24 cellular contexts compared by ENCODE assay signal in the genomic region with DNA sequence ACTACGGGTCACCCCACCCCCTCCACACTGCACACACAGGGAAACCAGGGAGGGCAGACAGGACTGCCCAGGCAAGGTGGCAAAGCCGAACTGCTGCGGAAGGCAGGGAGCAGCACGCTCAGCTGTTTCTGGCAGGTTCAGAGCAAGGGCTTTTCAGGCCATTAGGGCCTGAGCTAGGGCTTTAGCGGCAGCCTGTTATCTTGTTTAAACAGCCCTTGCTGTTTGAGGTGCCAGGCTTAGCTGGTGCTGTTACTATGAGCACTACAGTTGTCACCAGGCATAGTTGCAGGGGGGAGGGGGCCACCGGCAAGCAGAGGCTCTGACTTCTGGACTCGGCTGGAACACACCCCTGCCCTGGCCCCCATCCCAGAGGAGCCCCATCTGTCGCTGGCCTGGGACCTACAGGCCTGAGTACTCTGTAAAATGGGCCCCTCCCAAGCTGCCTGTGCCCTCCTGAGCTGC. TPM values are rescaled to one million over a fixed set of nuclear protein-coding genes. Genes with fewer than 3 reads are reported as not detected.
DNase-seq lines count a peak whose midpoint lies in the region; ATAC-seq, FAIRE-seq and TF ChIP-seq lines count a peak whose summit lies in the region.
"Had no signal": no experiment of that assay in that cellular context is flagged by ENCODE, and none has a peak within 500 bp of the region (broad histone marks: within the 10 kb centered on the region; RNA-seq: fewer than 3 reads in every experiment).

No MANE protein-coding gene starts in this region.

- H3K27me3 ChIP-seq in dorsolateral prefrontal cortex = no peaks in the 10 kb centered on the region
- H3K27me3 ChIP-seq in small intestine (ENCODE audit: control insufficient read depth in 2 of 2, insufficient read depth in 2 of 2, low read length in 2 of 2) = no peaks in the 10 kb centered on the region
- H3K27me3 ChIP-seq: cardiac muscle cell had no signal

- CTCF ChIA-PET in RWPE1 (lab: Yijun Ruan, JAX) = no interaction called here

- peak in 2 of 3 experiments; percentile 22 to 46 for DNase-seq in NCI-H1417 (lab: John Stamatoyannopoulos, UW)
- no peak for DNase-seq in NCI-H1417 treated with DMSO at 0.1 percent for 48 hours (lab: John Stamatoyannopoulos, UW)
- peak; percentile 12 for DNase-seq in NCI-H2171 (lab: John Stamatoyannopoulos, UW)
- no peak for DNase-seq in dorsolateral prefrontal cortex
- peak; percentile 15 for DNase-seq in small intestine
- DNase-seq in sciatic nerve (ENCODE audit: low spot score) = no peak
- no peak for DNase-seq in RWPE1 (ENCODE audit: low spot score)
- DNase-seq: 8988T; activated CD8-positive, alpha-beta T cell treated with anti-CD3 and anti-CD28 coated beads, Interleukin-2, amount 10 ng/mL, durations not matched to agents 7 days and 5 days; activated naive CD8-positive, alpha-beta T cell treated with anti-CD3 and anti-CD28 coated beads for 36 hours; activated T-cell treated with anti-CD3 and anti-CD28 coated beads, Interleukin-2, amount 50 U/mL, for 72 hours; effector memory CD4-positive, alpha-beta T cell; NCI-H1436 treated with DMSO at 0.1 percent for 48 hours; NCI-H526 treated with DMSO at 0.1 percent for 48 hours; SW 1271; trophoblast cell had no signal

- H3K4me1 ChIP-seq in small intestine (ENCODE audit: control insufficient read depth in 2 of 2, insufficient read depth in 1 of 2, low read depth in 1 of 2, low read length in 1 of 2) = no peaks in the 10 kb centered on the region

- H3K4me3 ChIP-seq in dorsolateral prefrontal cortex (no peak overlapping the region), small intestine (ENCODE audit: low read depth in 1 of 2, low read length in 2 of 2) (no peak overlapping the region)
- H3K4me3 ChIP-seq: cardiac muscle cell had no signal

- POLR2A ChIA-PET in RWPE1 (lab: Yijun Ruan, JAX; ENCODE audit: low non-redundant PET) = no interaction called here

- no peaks in the 10 kb centered on the region for H3K9me3 ChIP-seq in small intestine (ENCODE audit: control insufficient read depth, low read depth)

- intact Hi-C loops in dorsolateral prefrontal cortex (cut with DNase I) = no loop called here
- intact Hi-C loops in sciatic nerve (cut with DNase I) = no loop called here

- WGBS in small intestine, 3 donors = 50 to 72% (median 59%) methylated on average over 8 of the region's 8 CpGs

- H3K27ac ChIP-seq in dorsolateral prefrontal cortex (peak overlapping the region in 56 of 59 donors; percentile 5 to 100 (median 82)), small intestine (ENCODE audit: low read depth in 1 of 2, low read length in 1 of 2) (no peak overlapping the region), RWPE1 (no peak overlapping the region)
- H3K27ac ChIP-seq: cardiac muscle cell, HL-60, KMS-11 had no signal

- TF ChIP-seq CTCF in dorsolateral prefrontal cortex (IDR thresholded peaks at IDR 0.05 in 54 of 56, conservative IDR thresholded peaks at IDR 0.05 in 2 of 56; ENCODE audit: low read depth in 1 of 56, partially characterized antibody in 56 of 56) = no peak
- TF ChIP-seq CTCF in RWPE1 (conservative IDR thresholded peaks at IDR 0.05; ENCODE audit: low read depth) = no peak

- H3K36me3 ChIP-seq in small intestine (ENCODE audit: control insufficient read depth in 2 of 2, insufficient read depth in 2 of 2, low read length in 2 of 2) = no peaks in the 10 kb centered on the region
- H3K36me3 ChIP-seq: cardiac muscle cell had no signal

- no peak for FAIRE-seq in small intestine (lab: Jason Lieb, UNC)

- ATAC-seq in GM21786 (IDR thresholded peaks at IDR 0.05; ENCODE audit: unreplicated experiment) (no peak), sciatic nerve (no peak)
- ATAC-seq: activated CD8-positive, alpha-beta T cell treated with anti-CD3 and anti-CD28 coated beads, Interleukin-2, amount 10 ng/mL, durations not matched to agents 7 days and 5 days; activated T-cell treated with anti-CD3 and anti-CD28 coated beads, Interleukin-2, amount 50 U/mL, for 72 hours; Panc1; stimulated activated effector memory CD8-positive, alpha-beta T cell treated with anti-CD3 and anti-CD28 coated beads, Interleukin-12 subunit alpha, Interleukin-12 subunit beta, amount 100 ng/mL, for 72 hours had no signal

RNA-seq across cellular contexts. Expression of a gene that starts 34.9 kb away (rescaled TPM):
- total RNA-seq in dorsolateral prefrontal cortex = 10 to 100 TPM in 84 of 120 experiments, 1 to 10 TPM in 36; 3.0 to 22.3 (median 11.9) TPM
- under 1 TPM in 1 of 3 donors, not detected in 2; 0.13 TPM for polyA plus RNA-seq in small intestine
- 1.4 TPM for total RNA-seq in sciatic nerve
- polyA plus RNA-seq: CD14-positive monocyte, liver had no signal

RNA-seq across cellular contexts. Expression of a gene that starts 36.6 kb away (rescaled TPM):
- total RNA-seq in dorsolateral prefrontal cortex (100 to 1,000 TPM in 10 of 120 experiments, 10 to 100 TPM in 110; 66.2 to 113 (median 85.3) TPM), sciatic nerve (22.8 TPM)
- polyA plus RNA-seq in small intestine = 1 to 10 TPM; 1.9 to 3.6 (median 3.5) TPM

RNA-seq across cellular contexts. Expression of a gene that starts 38.3 kb away (rescaled TPM):
- 10 to 100 TPM in 101 of 120 experiments, 1 to 10 TPM in 19; 7.2 to 20.6 (median 12.3) TPM for total RNA-seq in dorsolateral prefrontal cortex
- polyA plus RNA-seq in small intestine = under 1 TPM in 2 of 3 donors, not detected in 1; 0.27 to 0.92 TPM
- total RNA-seq in sciatic nerve = 7.5 TPM

Comparison
In these comparisons a context has a peak if more than half of its experiments do, and no peak if none do; other contexts are left out.
1. DNase-seq: peak in NCI-H1417 (2 of 3), NCI-H2171 (single experiment) and small intestine (single experiment); none in NCI-H1417 treated with DMSO at 0.1 percent for 48 hours (single experiment), dorsolateral prefrontal cortex (0 of 10), sciatic nerve (single experiment) and RWPE1 (single experiment).
2. H3K27ac ChIP-seq: peak in dorsolateral prefrontal cortex (56 of 59); none in small intestine (0 of 2) and RWPE1 (single experiment).